In the genomic region with DNA sequence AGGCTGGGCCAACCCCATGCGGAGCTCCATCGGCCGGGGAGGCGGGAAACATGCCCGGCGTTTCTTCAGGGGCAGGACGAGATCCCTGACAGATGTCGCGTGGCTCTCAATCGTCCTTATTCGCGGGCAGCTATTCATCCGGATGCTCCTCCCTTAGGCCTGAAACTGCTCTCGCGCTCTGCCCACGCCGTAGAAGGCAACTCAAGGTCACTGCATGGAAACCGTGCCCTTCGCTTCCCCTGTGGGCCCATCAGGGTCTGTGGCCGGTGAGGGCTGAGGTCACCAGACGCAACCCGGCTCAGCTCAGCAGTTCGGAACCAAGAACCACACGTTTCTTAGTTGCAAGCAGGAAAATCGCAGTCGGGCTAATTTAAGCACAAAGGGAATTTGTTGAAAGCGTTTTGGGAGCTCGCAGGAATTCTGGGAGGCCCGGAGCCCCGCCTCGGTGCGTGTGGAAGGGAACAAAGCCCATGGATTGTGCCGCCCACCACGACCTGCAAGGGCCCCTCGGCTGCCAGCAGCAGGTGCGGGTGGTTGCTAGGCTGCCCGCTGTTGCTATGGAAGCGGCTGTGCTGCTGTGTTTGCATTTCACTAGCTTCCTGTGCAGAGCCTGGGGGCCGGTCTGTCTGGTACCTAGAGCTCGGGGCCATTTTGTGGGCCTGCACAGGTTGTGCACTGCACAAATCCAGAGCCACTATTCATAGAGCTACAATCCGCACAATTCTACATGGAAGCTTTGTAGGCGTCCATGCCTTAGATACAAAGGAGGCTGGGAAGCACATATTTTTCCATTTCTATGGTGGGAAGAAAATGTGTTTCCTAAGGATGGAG, we compare ENCODE assay signal across 8 cellular contexts. TPM values are rescaled to one million over a fixed set of nuclear protein-coding genes. Genes with fewer than 3 reads are reported as not detected.
DNase-seq lines count a peak whose midpoint lies in the region; ATAC-seq and TF ChIP-seq lines count a peak whose summit lies in the region.

No MANE protein-coding gene starts in this region.

- ATAC-seq in GM19397 (IDR thresholded peaks at IDR 0.05; ENCODE audit: unreplicated experiment) (peak; percentile 92), HG03565 (IDR thresholded peaks at IDR 0.05; ENCODE audit: unreplicated experiment) (peak; percentile 49), upper lobe of left lung (ENCODE audit: low FRiP score in 2 of 2) (peak; percentile 24 to 59)

- no peak overlapping the region for H2AFZ ChIP-seq in OCI-LY1 (ENCODE audit: low read length)

- H3K4me2 ChIP-seq in OCI-LY1 (ENCODE audit: low read length) = peak overlapping the region; percentile 66

- TF ChIP-seq CTCF in OCI-LY1 (IDR thresholded peaks at IDR 0.05; ENCODE audit: low read length) (no peak), cardiac muscle cell (IDR thresholded peaks at IDR 0.05; ENCODE audit: low read depth, low read length) (no peak), upper lobe of left lung (IDR thresholded peaks at IDR 0.05) (peak in 1 of 6 experiments; percentile 13)

- no peaks in the 10 kb centered on the region for H4K20me1 ChIP-seq in OCI-LY1 (ENCODE audit: insufficient read depth, low read length)

- TF ChIP-seq EP300 in upper lobe of left lung (IDR thresholded peaks at IDR 0.05) = no peak

- H3K9me3 ChIP-seq in OCI-LY1 (ENCODE audit: low read length) (no peaks in the 10 kb centered on the region), cardiac muscle cell (ENCODE audit: low read depth) (no peaks in the 10 kb centered on the region), upper lobe of left lung (no peaks in the 10 kb centered on the region)

- H3F3A ChIP-seq in OCI-LY1 (ENCODE audit: insufficient read depth, low read length) = no peaks in the 10 kb centered on the region

- intact Hi-C loops in posterior cingulate gyrus (cut with DNase I) = loop anchor here (5.0 kb wide), 3 partner anchors 75 to 230 kb away; a partner anchor contains a TSS

- TF ChIP-seq POLR2A in upper lobe of left lung (IDR thresholded peaks at IDR 0.05) = no peak

- H3K27ac ChIP-seq in OCI-LY1 (ENCODE audit: low read depth, low read length, poor library complexity, severe bottlenecking) (peak overlapping the region; percentile 99), cardiac muscle cell (no peak overlapping the region), upper lobe of left lung (peak overlapping the region; percentile 11 to 73 (median 26))

- no peaks in the 10 kb centered on the region for H3K9me2 ChIP-seq in OCI-LY1 (ENCODE audit: low read depth, low read length)

- 24 to 30% methylated on average over 35 to 37 of the region's 42 CpGs for WGBS in upper lobe of left lung, 2 donors

- H3K4me1 ChIP-seq in OCI-LY1 (ENCODE audit: insufficient read depth, low read length, severe bottlenecking) (peaks cover 62% of the 10 kb centered on the region), cardiac muscle cell (ENCODE audit: low read depth) (peaks cover 8% of the 10 kb centered on the region), upper lobe of left lung (peaks cover 9 to 15% (median 12%) of the 10 kb centered on the region in 4 donors)

- H3K4me3 ChIP-seq in OCI-LY1 (ENCODE audit: low read depth, low read length, poor library complexity, severe bottlenecking) (peak overlapping the region; percentile 47), cardiac muscle cell (no peak overlapping the region), upper lobe of left lung (peak overlapping the region in 3 of 4 donors; percentile 9 to 39 (median 17))

- no peaks in the 10 kb centered on the region for H3K36me3 ChIP-seq in OCI-LY1 (ENCODE audit: insufficient read depth, low read length)
- H3K36me3 ChIP-seq in cardiac muscle cell = no peaks in the 10 kb centered on the region
- H3K36me3 ChIP-seq in upper lobe of left lung = no peaks in the 10 kb centered on the region

- DNase-seq in CD1c-positive myeloid dendritic cell (ENCODE audit: extremely low spot score) (peak; percentile 78), cardiac muscle cell (ENCODE audit: low read depth in 1 of 2, low spot score in 1 of 2) (peak; percentile 31 to 54), posterior cingulate gyrus (peak; percentile 50 to 97 (median 82)), upper lobe of left lung (peak in 1 of 2 donors; percentile 82)
- peak; percentile 59 for DNase-seq in activated naive CD4-positive, alpha-beta T cell treated with Interleukin-2 at 50 U/mL for 16 hours

- no peaks in the 10 kb centered on the region for H3K27me3 ChIP-seq in OCI-LY1 (ENCODE audit: insufficient read depth, low read length)
- H3K27me3 ChIP-seq in cardiac muscle cell = no peaks in the 10 kb centered on the region
- H3K27me3 ChIP-seq in upper lobe of left lung = no peaks in the 10 kb centered on the region

- no peaks in the 10 kb centered on the region for H3K79me2 ChIP-seq in OCI-LY1 (ENCODE audit: insufficient read depth, low read length)

- peak overlapping the region; percentile 59 for H3K9ac ChIP-seq in OCI-LY1 (ENCODE audit: low read length)

RNA-seq across cellular contexts. Expression of a gene that starts 6.1 kb away (rescaled TPM):
- not detected in 2 replicates for total RNA-seq in cardiac muscle cell
- not detected in 2 replicates for polyA plus RNA-seq in cardiac muscle cell
- not detected for total RNA-seq in upper lobe of left lung

RNA-seq across cellular contexts. Expression of a gene that starts 51.5 kb away (rescaled TPM):
- total RNA-seq in cardiac muscle cell = not detected in 2 replicates
- polyA plus RNA-seq in cardiac muscle cell = not detected in 2 replicates
- total RNA-seq in upper lobe of left lung = not detected

RNA-seq across cellular contexts. Expression of a gene that starts 57.0 kb away (rescaled TPM):
- total RNA-seq in cardiac muscle cell (4.7 and 5.4 TPM in 2 replicates), upper lobe of left lung (1 to 10 TPM in 3 of 6 donors, under 1 TPM in 2, not detected in 1; 0.79 to 2.3 (median 1.3) TPM)
- 5.1 and 5.8 TPM in 2 replicates for polyA plus RNA-seq in cardiac muscle cell

Comparison
In these comparisons a context has a peak if more than half of its experiments do, and no peak if none do; other contexts are left out.
1. ATAC-seq: peak in every context shown above with its lines; median percentile 92 in GM19397; 49 in HG03565; 42 in upper lobe of left lung.